Comparison of ENCODE assay signal across 11 cellular contexts in the genomic region with DNA sequence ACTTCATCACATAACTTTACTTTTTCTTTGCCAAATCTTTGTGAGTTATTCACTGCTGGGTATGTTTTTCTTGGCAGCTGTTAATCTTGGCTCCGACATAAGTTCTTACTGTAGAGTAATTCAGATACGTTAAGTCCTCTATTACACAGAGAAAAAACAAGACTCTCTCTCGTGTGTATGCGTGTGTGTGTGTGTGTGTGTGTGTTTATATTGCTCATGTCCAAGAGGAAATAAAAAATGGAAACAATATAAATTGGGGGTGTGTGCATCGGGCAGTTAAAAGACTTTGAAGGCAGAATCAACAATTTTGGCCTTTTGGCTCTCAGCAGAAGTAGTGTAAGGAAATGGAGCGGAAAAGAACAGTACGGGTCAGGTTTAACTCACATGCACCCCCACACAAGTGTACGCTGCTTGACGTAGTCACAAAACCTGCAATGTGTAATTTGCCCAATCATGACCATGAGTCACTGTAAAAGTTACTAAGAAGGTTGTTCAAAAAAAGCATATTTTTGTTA.
DNase-seq lines count a peak whose midpoint lies in the region; ATAC-seq, FAIRE-seq and TF ChIP-seq lines count a peak whose summit lies in the region.
"Had no signal": no experiment of that assay in that cellular context is flagged by ENCODE, and none has a peak within 500 bp of the region (broad histone marks: within the 10 kb centered on the region; RNA-seq: fewer than 3 reads in every experiment).

No MANE protein-coding gene starts in this region.

- H3K9ac ChIP-seq in keratinocyte (ENCODE audit: control insufficient read depth, extremely low read depth, insufficient read depth, low read length) = peak overlapping the region; percentile 49

- no peak for TF ChIP-seq CTCF in body of pancreas (IDR thresholded peaks at IDR 0.05)
- TF ChIP-seq CTCF in keratinocyte (optimal IDR thresholded peaks at IDR 0.05 in 1 of 3, IDR thresholded peaks at IDR 0.05 in 1 of 3, conservative IDR thresholded peaks at IDR 0.05 in 1 of 3; ENCODE audit: extremely low read depth in 1 of 3, insufficient read depth in 2 of 3, low read length in 3 of 3) = no peak
- TF ChIP-seq CTCF in thyroid gland (IDR thresholded peaks at IDR 0.05) = no peak
- TF ChIP-seq CTCF in uterus (IDR thresholded peaks at IDR 0.05) = no peak

- DNase-seq in HT-29 (ENCODE audit: low spot score) (peak; percentile 68), body of pancreas (peak; percentile 15 to 79 (median 30)), keratinocyte (ENCODE audit: low read depth, low spot score) (no peak), thyroid gland (peak; percentile 45 to 51), T-cell (no peak), uterus (no peak)
- no peak for DNase-seq in stimulated activated CD4-positive, alpha-beta T cell treated with anti-CD3 and anti-CD28 coated beads, Interleukin-2, amount 100 ng/mL, for 48 hours
- DNase-seq: activated CD4-positive, alpha-beta T cell treated with anti-CD3 and anti-CD28 coated beads, Interleukin-2, amount 10 ng/mL, durations not matched to agents 24 days and 14 days; NCI-H146; spleen had no signal

- ATAC-seq in body of pancreas = peak; percentile 88
- ATAC-seq in T-cell (replicated peaks in 1 of 4) = no peak

- H3K27ac ChIP-seq in body of pancreas (peak overlapping the region in 2 of 4 donors; percentile 4 to 46), keratinocyte (ENCODE audit: control insufficient read depth, insufficient read depth, low read length) (peak overlapping the region; percentile 77), thyroid gland (peak overlapping the region in 1 of 3 donors; percentile 26), uterus (no peak overlapping the region)
- H3K27ac ChIP-seq: ascending aorta, spleen had no signal

- CTCF ChIA-PET in T-cell (lab: Charles Lee) = no interaction called here

- 14 to 23% methylated on average over 9 of the region's 9 CpGs for WGBS in body of pancreas, 2 donors
- WGBS in thyroid gland, 2 donors = 7 to 8% methylated on average over 9 of the region's 9 CpGs

- no peaks in the 10 kb centered on the region for H3K27me3 ChIP-seq in body of pancreas
- H3K27me3 ChIP-seq in keratinocyte (ENCODE audit: control insufficient read depth, extremely low read depth, insufficient read depth, low read length) = no peaks in the 10 kb centered on the region
- no peaks in the 10 kb centered on the region for H3K27me3 ChIP-seq in thyroid gland
- H3K27me3 ChIP-seq in uterus = no peaks in the 10 kb centered on the region
- H3K27me3 ChIP-seq: ascending aorta had no signal

- POLR2A ChIA-PET in T-cell (lab: Charles Lee) = no interaction called here

- no peaks in the 10 kb centered on the region for H3K9me3 Mint-ChIP-seq in T-cell
- H3K9me3 Mint-ChIP-seq: activated CD4-positive, alpha-beta T cell treated with anti-CD3 and anti-CD28 coated beads, Interleukin-2, amount 10 ng/mL, durations not matched to agents 24 days and 14 days had no signal

- no peak overlapping the region for H3K27ac Mint-ChIP-seq in T-cell
- H3K27ac Mint-ChIP-seq: activated CD4-positive, alpha-beta T cell treated with anti-CD3 and anti-CD28 coated beads, Interleukin-2, amount 10 ng/mL, durations not matched to agents 24 days and 14 days had no signal

- peak; percentile 80 for FAIRE-seq in keratinocyte (lab: Jason Lieb, UNC)

- H3K4me3 ChIP-seq in body of pancreas (no peak overlapping the region), keratinocyte (ENCODE audit: control insufficient read depth in 2 of 3, extremely low read depth in 1 of 3, insufficient read depth in 2 of 3, low read depth in 1 of 3, low read length in 3 of 3) (peak overlapping the region; percentile 5 to 65 (median 29)), thyroid gland (replicated peaks in 1 of 3) (no peak overlapping the region), uterus (no peak overlapping the region)
- H3K4me3 ChIP-seq: ascending aorta, spleen had no signal

- H3K36me3 Mint-ChIP-seq in T-cell = peaks cover 2% of the 10 kb centered on the region

- H3K79me2 ChIP-seq in keratinocyte (ENCODE audit: control insufficient read depth, insufficient read depth, low read length) = peaks cover 100% of the 10 kb centered on the region

- H3K36me3 ChIP-seq in body of pancreas (replicated peaks in 1 of 2; ENCODE audit: insufficient read depth in 1 of 2, low read depth in 2 of 2) (no peaks in the 10 kb centered on the region), keratinocyte (ENCODE audit: control insufficient read depth in 2 of 2, extremely low read depth in 1 of 2, insufficient read depth in 2 of 2, low read length in 2 of 2) (peaks cover 12 to 29% of the 10 kb centered on the region in 2 experiments), thyroid gland (no peaks in the 10 kb centered on the region), uterus (no peaks in the 10 kb centered on the region)
- H3K36me3 ChIP-seq: ascending aorta, spleen had no signal

- dilution Hi-C loops in keratinocyte (cut with MboI; ENCODE audit: extremely low pct_ligation_motif_present, low sequenced_read_pairs) = no loop called here

- peaks cover 8 to 18% (median 12%) of the 10 kb centered on the region in 3 donors for H3K4me1 Mint-ChIP-seq in T-cell

- TF ChIP-seq POLR2A in body of pancreas (IDR thresholded peaks at IDR 0.05) (no peak), thyroid gland (IDR thresholded peaks at IDR 0.05) (no peak), uterus (IDR thresholded peaks at IDR 0.05) (no peak)

- H3K9me1 ChIP-seq in keratinocyte (ENCODE audit: control insufficient read depth, extremely low read depth, insufficient read depth, low read length) = no peaks in the 10 kb centered on the region

- H3K4me3 Mint-ChIP-seq in T-cell = no peak overlapping the region
- H3K4me3 Mint-ChIP-seq: activated CD4-positive, alpha-beta T cell treated with anti-CD3 and anti-CD28 coated beads, Interleukin-2, amount 10 ng/mL, durations not matched to agents 24 days and 14 days had no signal

- intact Hi-C loops in body of pancreas (cut with DNase I) (no loop called here), thyroid gland (cut with DNase I) (no loop called here), uterus (cut with DNase I; ENCODE audit: low total_unique reads) (no loop called here)

- peak overlapping the region; percentile 72 for H3K4me2 ChIP-seq in keratinocyte (ENCODE audit: control insufficient read depth, extremely low read depth, insufficient read depth, low read depth, low read length)

- H3K4me1 ChIP-seq in body of pancreas = peaks cover 14% of the 10 kb centered on the region
- H3K4me1 ChIP-seq in keratinocyte (ENCODE audit: control insufficient read depth, extremely low read depth, insufficient read depth, low read length) = peaks cover 82% of the 10 kb centered on the region
- H3K4me1 ChIP-seq in thyroid gland = peaks cover 25 to 30% of the 10 kb centered on the region in 2 donors
- no peaks in the 10 kb centered on the region for H3K4me1 ChIP-seq in uterus
- H3K4me1 ChIP-seq: spleen had no signal

- no peak overlapping the region for H2AFZ ChIP-seq in keratinocyte (ENCODE audit: control insufficient read depth, low read length)

- H3K9me3 ChIP-seq in body of pancreas (no peaks in the 10 kb centered on the region), keratinocyte (ENCODE audit: control insufficient read depth, low read depth, low read length) (no peaks in the 10 kb centered on the region), thyroid gland (no peaks in the 10 kb centered on the region), uterus (no peaks in the 10 kb centered on the region)
- H3K9me3 ChIP-seq: ascending aorta had no signal

- peaks cover 39% of the 10 kb centered on the region for H4K20me1 ChIP-seq in keratinocyte (ENCODE audit: control insufficient read depth, extremely low read depth, insufficient read depth, low read length)

- peaks cover 3 to 12% of the 10 kb centered on the region in 2 donors for H3K27me3 Mint-ChIP-seq in T-cell

Comparison
In these comparisons a context has a peak if more than half of its experiments do, and no peak if none do; other contexts are left out.
1. DNase-seq: peak in HT-29 (single experiment), body of pancreas (4 of 4) and thyroid gland (2 of 2); none in keratinocyte (single experiment), stimulated activated CD4-positive, alpha-beta T cell treated with anti-CD3 and anti-CD28 coated beads, Interleukin-2, amount 100 ng/mL, for 48 hours (0 of 2), T-cell (0 of 34) and uterus (0 of 2).
2. H3K4me3 ChIP-seq: peak in keratinocyte (3 of 3); none in body of pancreas (0 of 2), thyroid gland (0 of 3) and uterus (0 of 2).